In the genomic region with DNA sequence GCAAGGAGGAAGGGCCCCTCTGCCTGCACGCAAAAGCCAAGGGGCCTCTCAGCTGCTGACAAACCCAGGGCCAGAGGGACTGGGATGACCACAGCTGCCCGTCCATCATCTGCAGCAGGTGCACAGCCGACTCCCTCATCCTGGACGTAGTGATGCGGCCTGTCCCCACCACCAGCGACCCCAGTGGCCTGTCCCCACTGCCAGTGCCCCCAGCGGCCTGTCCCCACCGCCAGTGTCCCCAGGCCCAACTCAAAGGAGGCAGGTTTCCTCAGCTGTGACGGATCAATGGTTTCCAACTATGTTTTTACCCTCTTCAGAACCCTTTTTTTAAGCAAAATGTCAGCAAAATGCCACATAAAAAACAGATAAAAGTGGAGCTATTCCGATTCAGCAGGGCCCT, we compare ENCODE assay signal across 15 cellular contexts.
DNase-seq lines count a peak whose midpoint lies in the region; ATAC-seq and TF ChIP-seq lines count a peak whose summit lies in the region.
"Had no signal": no experiment of that assay in that cellular context is flagged by ENCODE, and none has a peak within 500 bp of the region (broad histone marks: within the 10 kb centered on the region; RNA-seq: fewer than 3 reads in every experiment).

No MANE protein-coding gene starts in this region.

- H3K27me3 ChIP-seq in BLaER1 (no peaks in the 10 kb centered on the region), OCI-LY3 (ENCODE audit: low read depth, low read length) (no peaks in the 10 kb centered on the region)
- H3K27me3 ChIP-seq: BE2C had no signal

- H3K36me3 ChIP-seq in BLaER1 (peaks cover 45% of the 10 kb centered on the region), OCI-LY3 (replicated peaks; ENCODE audit: low read depth, low read length) (peaks cover 23% of the 10 kb centered on the region)

- H3K4me2 ChIP-seq in BLaER1: no peak overlapping the region
- H3K4me2 ChIP-seq in OCI-LY3 (ENCODE audit: low read length): peak overlapping the region; percentile 75

- ATAC-seq in memory B cell (ENCODE audit: low read depth): no peak
- ATAC-seq in stimulated activated memory B cell treated with anti-CD40 and anti-IgM and Interleukin-4, amounts not matched to agents 10 μg/mL and 1 μg/mL and 100 μg/mL, for 72 hours: no peak
- ATAC-seq: CD8-positive, alpha-beta T cell; HCT116 had no signal

- no peak for TF ChIP-seq CTCF in OCI-LY3 (IDR thresholded peaks at IDR 0.05; ENCODE audit: low read depth, low read length)

- no peak overlapping the region for H3K4me3 Mint-ChIP-seq in memory B cell
- H3K4me3 Mint-ChIP-seq in stimulated activated memory B cell treated with anti-CD40 and anti-IgM and Interleukin-4, amounts not matched to agents 10 μg/mL and 1 μg/mL and 100 μg/mL, for 72 hours: no peak overlapping the region
- H3K4me3 Mint-ChIP-seq: CD14-positive monocyte; CD8-positive, alpha-beta T cell had no signal

- H2AFZ ChIP-seq in OCI-LY3 (ENCODE audit: low read depth, low read length): no peak overlapping the region

- H3K79me2 ChIP-seq in OCI-LY3 (ENCODE audit: low read length): peaks cover 84% of the 10 kb centered on the region

- H3K27ac ChIP-seq in BLaER1 (0 out of 2 replicates have a peak overlapping the region, but pooled peaks have one; percentile 13), OCI-LY3 (ENCODE audit: low read length) (peak overlapping the region; percentile 97)

- H3K4me1 Mint-ChIP-seq in memory B cell: peaks cover 48% of the 10 kb centered on the region
- H3K4me1 Mint-ChIP-seq in stimulated activated memory B cell treated with anti-CD40 and anti-IgM and Interleukin-4, amounts not matched to agents 10 μg/mL and 1 μg/mL and 100 μg/mL, for 72 hours: peaks cover 81% of the 10 kb centered on the region
- H3K4me1 Mint-ChIP-seq: CD14-positive monocyte had no signal

- no peaks in the 10 kb centered on the region for H3K27me3 Mint-ChIP-seq in memory B cell
- no peaks in the 10 kb centered on the region for H3K27me3 Mint-ChIP-seq in stimulated activated memory B cell treated with anti-CD40 and anti-IgM and Interleukin-4, amounts not matched to agents 10 μg/mL and 1 μg/mL and 100 μg/mL, for 72 hours

- DNase-seq in memory B cell (ENCODE audit: low spot score in 2 of 2) (no peak), iPS-NIHi7 (ENCODE audit: extremely low spot score) (no peak), DMS79 (lab: John Stamatoyannopoulos, UW) (no peak), inferior parietal cortex (ENCODE audit: extremely low spot score) (no peak)
- DNase-seq: BE2C, COR-L47, DMS153, DND-41, GDM1 had no signal

- H3K4me3 ChIP-seq in BLaER1: no peak overlapping the region
- H3K4me3 ChIP-seq in OCI-LY3 (ENCODE audit: low read length): peak overlapping the region; percentile 58; the same call in 1 of the 2 replicates

- peaks cover 16% of the 10 kb centered on the region for H3K36me3 Mint-ChIP-seq in memory B cell
- H3K36me3 Mint-ChIP-seq in stimulated activated memory B cell treated with anti-CD40 and anti-IgM and Interleukin-4, amounts not matched to agents 10 μg/mL and 1 μg/mL and 100 μg/mL, for 72 hours: peaks cover 56% of the 10 kb centered on the region
- H3K36me3 Mint-ChIP-seq: CD8-positive, alpha-beta T cell had no signal

- H4K20me1 ChIP-seq in BLaER1: peaks cover 29% of the 10 kb centered on the region; the same call in 1 of the 2 replicates
- H4K20me1 ChIP-seq in OCI-LY3 (ENCODE audit: insufficient read depth, low read length): peaks cover 17% of the 10 kb centered on the region; the same call in 1 of the 2 replicates

- no peaks in the 10 kb centered on the region for H3K9me3 ChIP-seq in BLaER1
- H3K9me3 ChIP-seq in OCI-LY3 (ENCODE audit: insufficient read depth, low read length): no peaks in the 10 kb centered on the region
- H3K9me3 ChIP-seq: BE2C had no signal

- peak overlapping the region; percentile 80 for H3K27ac Mint-ChIP-seq in memory B cell
- peak overlapping the region; percentile 79 for H3K27ac Mint-ChIP-seq in stimulated activated memory B cell treated with anti-CD40 and anti-IgM and Interleukin-4, amounts not matched to agents 10 μg/mL and 1 μg/mL and 100 μg/mL, for 72 hours
- H3K27ac Mint-ChIP-seq: CD8-positive, alpha-beta T cell had no signal

- H3K9ac ChIP-seq in BLaER1: no peak overlapping the region
- H3K9ac ChIP-seq in OCI-LY3 (ENCODE audit: low read length): peak overlapping the region; percentile 64; the same call in 1 of the 2 replicates

- peaks cover 39% of the 10 kb centered on the region for H3K4me1 ChIP-seq in BLaER1
- H3K4me1 ChIP-seq in OCI-LY3 (ENCODE audit: low read length): peaks cover 58% of the 10 kb centered on the region

- peaks cover 5% of the 10 kb centered on the region for H3K9me3 Mint-ChIP-seq in memory B cell
- H3K9me3 Mint-ChIP-seq in stimulated activated memory B cell treated with anti-CD40 and anti-IgM and Interleukin-4, amounts not matched to agents 10 μg/mL and 1 μg/mL and 100 μg/mL, for 72 hours: peaks cover 10% of the 10 kb centered on the region
- H3K9me3 Mint-ChIP-seq: CD8-positive, alpha-beta T cell had no signal
